ENCODE assay signal across 8 cellular contexts in genomic region chrX:64204252-64204651, GRCh38. TPM values are rescaled to one million over a fixed set of nuclear protein-coding genes. Genes with fewer than 3 reads are reported as not detected.
DNase-seq lines count a peak whose midpoint lies in the region; ATAC-seq and TF ChIP-seq lines count a peak whose summit lies in the region.

No MANE protein-coding gene starts in this region.

- no peak overlapping the region for H2AFZ ChIP-seq in DND-41 (ENCODE audit: low read depth, low read length)
- H2AFZ ChIP-seq in parathyroid adenoma: peak overlapping the region; percentile 60

- no peaks in the 10 kb centered on the region for H3K27me3 ChIP-seq in DND-41 (ENCODE audit: insufficient read depth, low read length, poor library complexity)
- no peaks in the 10 kb centered on the region for H3K27me3 ChIP-seq in SJCRH30
- H3K27me3 ChIP-seq in parathyroid adenoma (ENCODE audit: control insufficient read depth, insufficient read depth, low read length): no peaks in the 10 kb centered on the region

- ATAC-seq in DND-41 (ENCODE audit: insufficient read depth, low read depth): no peak
- no peak for ATAC-seq in HG02884 (IDR thresholded peaks at IDR 0.05; ENCODE audit: unreplicated experiment)
- no peak for ATAC-seq in HG03039 (IDR thresholded peaks at IDR 0.05; ENCODE audit: unreplicated experiment)

- H3K4me1 ChIP-seq in DND-41 (ENCODE audit: insufficient read depth, low read length): peaks cover 31% of the 10 kb centered on the region
- peaks cover 4% of the 10 kb centered on the region; the same call in 1 of the 2 replicates for H3K4me1 ChIP-seq in SJCRH30
- peaks cover 3% of the 10 kb centered on the region for H3K4me1 ChIP-seq in parathyroid adenoma

- DNase-seq in DND-41: peak; percentile 4
- DNase-seq in SJCRH30: peak; percentile 23 to 31
- no peak for DNase-seq in fibroblast of villous mesenchyme (ENCODE audit: low read depth)
- DNase-seq in foreskin melanocyte: no peak
- DNase-seq in erythroblast (lab: John Stamatoyannopoulos, UW): no peak

- H3K79me2 ChIP-seq in DND-41 (ENCODE audit: insufficient read depth, low read length) (peaks cover 49% of the 10 kb centered on the region), parathyroid adenoma (no peaks in the 10 kb centered on the region)

- peak overlapping the region; percentile 74 for H3K9ac ChIP-seq in DND-41 (ENCODE audit: low read depth, low read length)
- no peak overlapping the region for H3K9ac ChIP-seq in parathyroid adenoma

- H3K4me3 ChIP-seq in DND-41 (ENCODE audit: low read depth in 1 of 2, low read length in 2 of 2) (peak overlapping the region; percentile 35 to 79), SJCRH30 (peak overlapping the region; percentile 94), fibroblast of villous mesenchyme (ENCODE audit: low read depth, low read length) (peak overlapping the region; percentile 64), parathyroid adenoma (ENCODE audit: low read depth, low read length) (peak overlapping the region; percentile 61)

- TF ChIP-seq CTCF in DND-41 (IDR thresholded peaks at IDR 0.05; ENCODE audit: borderline replicate concordance, extremely low read depth, low read length, poor library complexity, severe bottlenecking) (no peak), fibroblast of villous mesenchyme (IDR thresholded peaks at IDR 0.05; ENCODE audit: insufficient read depth, low read depth, low read length) (no peak), parathyroid adenoma (IDR thresholded peaks at IDR 0.05) (no peak)

- H3K36me3 ChIP-seq in DND-41 (ENCODE audit: insufficient read depth, low read length) (no peaks in the 10 kb centered on the region), SJCRH30 (no peaks in the 10 kb centered on the region), parathyroid adenoma (ENCODE audit: control insufficient read depth, insufficient read depth, low read length) (no peaks in the 10 kb centered on the region)

- H3K4me2 ChIP-seq in DND-41 (ENCODE audit: insufficient read depth, low read length) (peak overlapping the region; percentile 67), parathyroid adenoma (ENCODE audit: low read length) (peak overlapping the region; percentile 81)

- H3K27ac ChIP-seq in DND-41 (ENCODE audit: low read length): peak overlapping the region; percentile 69
- peak overlapping the region; percentile 77 for H3K27ac ChIP-seq in SJCRH30
- H3K27ac ChIP-seq in parathyroid adenoma: no peak overlapping the region

- H3K9me3 ChIP-seq in DND-41 (ENCODE audit: insufficient read depth, low read length, severe bottlenecking) (no peaks in the 10 kb centered on the region), SJCRH30 (replicated peaks) (no peaks in the 10 kb centered on the region), parathyroid adenoma (ENCODE audit: control insufficient read depth, low read length) (no peaks in the 10 kb centered on the region)

- peaks cover 10% of the 10 kb centered on the region for H4K20me1 ChIP-seq in DND-41 (ENCODE audit: insufficient read depth, low read length)

- no peak for TF ChIP-seq POLR2A in erythroblast (IDR thresholded peaks at IDR 0.05; ENCODE audit: low read length)

RNA-seq across cellular contexts. Expression of gene AMER1, which starts 1.3 kb away (rescaled TPM):
- 17.2 and 17.4 TPM in 2 replicates for total RNA-seq in SJCRH30 (2014; rRNA removed; shearing (Covaris generic))
- total RNA-seq in fibroblast of villous mesenchyme: 1.7 and 1.9 TPM in 2 replicates

RNA-seq across cellular contexts. Expression of gene ASB12, which starts 26.2 kb away (rescaled TPM):
- total RNA-seq in SJCRH30 (2014; rRNA removed; shearing (Covaris generic)): 0.10 TPM in 1 of 2 replicates, not detected in the other
- not detected in 2 replicates for total RNA-seq in fibroblast of villous mesenchyme

Comparison
In these comparisons a context has a peak if more than half of its experiments do, and no peak if none do; other contexts are left out.
1. DNase-seq: peak in DND-41 (single experiment) and SJCRH30 (2 of 2); none in fibroblast of villous mesenchyme (single experiment), foreskin melanocyte (single experiment) and erythroblast (0 of 2).
2. Peak in every context shown above with its lines, with median percentiles within 50 percentile points of each other: H3K4me3 ChIP-seq.